8 cellular contexts compared by ENCODE assay signal in genomic region chr19:45585158-45585577, GRCh38. TPM values are rescaled to one million over a fixed set of nuclear protein-coding genes. Genes with fewer than 3 reads are reported as not detected.
DNase-seq lines count a peak whose midpoint lies in the region; ATAC-seq and TF ChIP-seq lines count a peak whose summit lies in the region.

No MANE protein-coding gene starts in this region.

- no peak for TF ChIP-seq CTCF in GM12865 (IDR thresholded peaks at IDR 0.05; ENCODE audit: insufficient read depth, low read depth, low read length, missing control alignments)
- no peak for TF ChIP-seq CTCF in SU-DHL-6 (IDR thresholded peaks at IDR 0.05; ENCODE audit: insufficient read depth, low read length, poor library complexity, severe bottlenecking)
- TF ChIP-seq CTCF in fibroblast of mammary gland (conservative IDR thresholded peaks at IDR 0.05; ENCODE audit: control insufficient read depth, insufficient read depth, low read depth, low read length) = no peak
- TF ChIP-seq CTCF in retinal pigment epithelial cell (conservative IDR thresholded peaks at IDR 0.05; ENCODE audit: low read depth, low read length) = no peak

- H3K9me3 ChIP-seq in SU-DHL-6 (ENCODE audit: insufficient read depth, low read length) = no peaks in the 10 kb centered on the region

- DNase-seq in GM12865 (ENCODE audit: low read depth) (no peak), fibroblast of mammary gland (ENCODE audit: low read depth) (no peak), retinal pigment epithelial cell (ENCODE audit: low read depth) (no peak), hypothalamus (lab: John Stamatoyannopoulos, UW) (no peak), NCI-H1930 (lab: John Stamatoyannopoulos, UW) (no peak)
- DNase-seq in activated CD8-positive, alpha-beta memory T cell treated with anti-CD3 and anti-CD28 coated beads, Interleukin-2, amount 50 U/mL, for 48 hours = no peak

- no peaks in the 10 kb centered on the region for H3F3A ChIP-seq in SU-DHL-6 (ENCODE audit: insufficient read depth)

- no peaks in the 10 kb centered on the region for H3K36me3 ChIP-seq in SU-DHL-6 (ENCODE audit: low read length)

- no peaks in the 10 kb centered on the region for H3K9me2 ChIP-seq in SU-DHL-6 (replicated peaks; ENCODE audit: insufficient read depth, low read length)

- no peak for ATAC-seq in esophagus mucosa

- peak overlapping the region; percentile 83 for H2AFZ ChIP-seq in SU-DHL-6 (ENCODE audit: low read depth, low read length, severe bottlenecking)

- H3K79me2 ChIP-seq in SU-DHL-6 (ENCODE audit: insufficient read depth, low read length) = peaks cover 23% of the 10 kb centered on the region

- H3K4me3 ChIP-seq in GM12865 (ENCODE audit: low read depth, low read length) (peak overlapping the region; percentile 66), SU-DHL-6 (ENCODE audit: insufficient read depth, low read length, poor library complexity, severe bottlenecking) (peak overlapping the region; percentile 57), fibroblast of mammary gland (ENCODE audit: control insufficient read depth, low read depth, low read length) (peak overlapping the region; percentile 92), retinal pigment epithelial cell (ENCODE audit: low read length) (peak overlapping the region; percentile 91)

- H3K4me2 ChIP-seq in SU-DHL-6 (ENCODE audit: low read depth, low read length, poor library complexity, severe bottlenecking) = peak overlapping the region; percentile 78

- H3K9ac ChIP-seq in SU-DHL-6 (ENCODE audit: low read length) = peak overlapping the region; percentile 93

- no peaks in the 10 kb centered on the region for H3K27me3 ChIP-seq in SU-DHL-6 (ENCODE audit: low read length)

- peak overlapping the region; percentile 55 for H3K27ac ChIP-seq in SU-DHL-6 (ENCODE audit: low read depth, low read length)

- H4K20me1 ChIP-seq in SU-DHL-6 (ENCODE audit: low read depth, low read length) = no peaks in the 10 kb centered on the region

RNA-seq across cellular contexts. Expression of gene OPA3, which starts 0.6 kb away (rescaled TPM):
- total RNA-seq in esophagus mucosa = 10.0 TPM

RNA-seq across cellular contexts. Expression of gene GPR4, which starts 16.8 kb away (rescaled TPM):
- total RNA-seq in esophagus mucosa = 0.56 TPM

RNA-seq across cellular contexts. Expression of gene EML2, which starts 54.0 kb away (rescaled TPM):
- 85.4 TPM for total RNA-seq in esophagus mucosa
